Comparison of ENCODE assay signal across 6 cellular contexts in the genomic region with DNA sequence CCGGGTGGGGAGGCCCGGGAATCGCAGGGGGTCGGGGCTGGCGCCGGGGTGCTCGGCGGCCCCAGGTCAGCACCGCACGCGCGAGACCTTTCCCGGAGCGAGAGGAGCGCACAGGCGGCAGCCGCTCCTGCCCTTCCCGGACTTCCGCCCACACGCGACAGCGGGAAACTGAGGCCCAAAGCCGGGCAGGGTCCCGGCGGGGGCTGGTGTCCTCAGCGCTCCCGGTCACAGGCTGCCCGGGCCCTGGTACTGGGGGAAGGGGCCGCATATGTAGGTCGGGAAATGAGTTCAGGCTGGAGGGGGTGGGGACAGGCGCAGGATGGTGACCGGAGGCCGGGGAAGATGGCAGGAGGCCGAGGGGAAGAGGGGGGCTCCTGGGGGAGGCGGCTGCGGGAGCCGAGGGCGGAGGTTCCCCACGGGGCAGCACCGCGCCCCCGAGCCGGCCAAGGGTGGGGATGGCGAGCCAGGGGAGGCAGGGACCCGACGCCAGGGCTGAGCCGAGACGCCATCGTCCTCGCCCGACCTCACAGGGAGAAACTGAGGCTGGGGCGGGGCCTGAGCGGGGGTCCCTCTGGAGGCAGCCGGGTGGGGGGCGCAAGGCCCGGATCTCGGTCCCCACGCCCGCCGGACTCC. TPM values are rescaled to one million over a fixed set of nuclear protein-coding genes. Genes with fewer than 3 reads are reported as not detected.
DNase-seq lines count a peak whose midpoint lies in the region; ATAC-seq and TF ChIP-seq lines count a peak whose summit lies in the region.

No MANE protein-coding gene starts in this region.

- no peaks in the 10 kb centered on the region for H3K9me3 ChIP-seq in SK-N-SH

- WGBS in SK-N-SH (ENCODE audit: low lambda C conversion rate): 2% methylated on average over 9 of the region's 60 CpGs

- peaks cover 5 to 28% of the 10 kb centered on the region in 2 experiments; a peak in 2 of 4 replicates for H3K4me1 ChIP-seq in SK-N-SH (ENCODE audit: control insufficient read depth in 1 of 2, insufficient read depth in 2 of 2, low read depth in 1 of 2, low read length in 1 of 2)

- TF ChIP-seq RAD21 in SK-N-SH (IDR thresholded peaks at IDR 0.05; ENCODE audit: low read length): no peak

- DNase-seq in SK-N-SH: peak; percentile 81
- no peak for DNase-seq in fibroblast of pulmonary artery (ENCODE audit: low read depth)
- DNase-seq in NCI-H1436 treated with DMSO at 0.1 percent for 48 hours (lab: John Stamatoyannopoulos, UW): no peak

- no peak for TF ChIP-seq CTCF in SK-N-SH (IDR thresholded peaks at IDR 0.05)
- no peak for TF ChIP-seq CTCF in fibroblast of pulmonary artery (IDR thresholded peaks at IDR 0.05; ENCODE audit: low read length, missing control alignments)

- H3K27me3 ChIP-seq in SK-N-SH (ENCODE audit: insufficient read depth): no peaks in the 10 kb centered on the region

- POLR2A ChIA-PET in SK-N-SH (lab: Yijun Ruan, JAX): interaction anchor here (1.3 to 1.6 kb wide), 2 partner anchors 11 to 32 kb away, joined by 6 to 11 read pairs; a partner anchor contains a TSS

- H3F3A ChIP-seq in SK-N-SH (replicated peaks; ENCODE audit: insufficient read depth): peaks cover 34% of the 10 kb centered on the region

- TF ChIP-seq EP300 in SK-N-SH (IDR thresholded peaks at IDR 0.05; ENCODE audit: borderline replicate concordance in 1 of 2, low read depth in 1 of 2, low read length in 1 of 2): no peak

- H3K79me2 ChIP-seq in SK-N-SH (ENCODE audit: insufficient read depth): peaks cover 24% of the 10 kb centered on the region

- peak overlapping the region; percentile 66 for H3K9ac ChIP-seq in SK-N-SH

- peak overlapping the region; percentile 97 for H3K4me2 ChIP-seq in SK-N-SH

- H3K36me3 ChIP-seq in SK-N-SH (replicated peaks in 1 of 2; ENCODE audit: control insufficient read depth in 1 of 2, insufficient read depth in 2 of 2, low read length in 1 of 2): peaks cover 0 to 31% of the 10 kb centered on the region in 2 experiments

- H3K9me2 ChIP-seq in SK-N-SH: no peaks in the 10 kb centered on the region

- peak overlapping the region; percentile 74 to 87 for H3K4me3 ChIP-seq in SK-N-SH (ENCODE audit: low read depth in 2 of 2, low read length in 1 of 2)
- H3K4me3 ChIP-seq in fibroblast of pulmonary artery (replicated peaks; ENCODE audit: low read depth, low read length): peak overlapping the region; percentile 69

- ATAC-seq in SK-N-SH treated with all-trans-retinoic acid at 6 μM for 48 hours (no peak), GM19452 (IDR thresholded peaks at IDR 0.05; ENCODE audit: unreplicated experiment) (no peak)

- CTCF ChIA-PET in SK-N-SH (lab: Yijun Ruan, JAX): interaction anchor here (1.1 to 5.7 kb wide), 3 partner anchors 11 to 29 kb away, joined by 3 to 82 read pairs (median 4); no protein-coding TSS in a partner anchor

- H3K27ac ChIP-seq in SK-N-SH (ENCODE audit: low read depth in 2 of 2, low read length in 1 of 2) (peak overlapping the region; percentile 38 to 88; a peak in 3 of 4 replicates), temporal lobe (ENCODE audit: low read depth, low read length) (peak overlapping the region; percentile 27)

- H4K20me1 ChIP-seq in SK-N-SH (ENCODE audit: insufficient read depth): peaks cover 18% of the 10 kb centered on the region

- no peak overlapping the region for H2AFZ ChIP-seq in SK-N-SH (ENCODE audit: low read depth)

TF ChIP-seq in SK-N-SH, 30 proteins besides CTCF, POLR2A, EP300 and RAD21:
- no peak for TF ChIP-seq TAF1 (IDR thresholded peaks at IDR 0.05; ENCODE audit: borderline replicate concordance, low read depth, low read length)
- peak; percentile 73 for TF ChIP-seq YY1 (IDR thresholded peaks at IDR 0.05; ENCODE audit: low read depth)

TF ChIP-seq in SK-N-SH treated with all-trans-retinoic acid at 6 μM for 48 hours, 23 proteins besides CTCF, POLR2A, EP300 and RAD21:
- TF ChIP-seq, protein P1, sequence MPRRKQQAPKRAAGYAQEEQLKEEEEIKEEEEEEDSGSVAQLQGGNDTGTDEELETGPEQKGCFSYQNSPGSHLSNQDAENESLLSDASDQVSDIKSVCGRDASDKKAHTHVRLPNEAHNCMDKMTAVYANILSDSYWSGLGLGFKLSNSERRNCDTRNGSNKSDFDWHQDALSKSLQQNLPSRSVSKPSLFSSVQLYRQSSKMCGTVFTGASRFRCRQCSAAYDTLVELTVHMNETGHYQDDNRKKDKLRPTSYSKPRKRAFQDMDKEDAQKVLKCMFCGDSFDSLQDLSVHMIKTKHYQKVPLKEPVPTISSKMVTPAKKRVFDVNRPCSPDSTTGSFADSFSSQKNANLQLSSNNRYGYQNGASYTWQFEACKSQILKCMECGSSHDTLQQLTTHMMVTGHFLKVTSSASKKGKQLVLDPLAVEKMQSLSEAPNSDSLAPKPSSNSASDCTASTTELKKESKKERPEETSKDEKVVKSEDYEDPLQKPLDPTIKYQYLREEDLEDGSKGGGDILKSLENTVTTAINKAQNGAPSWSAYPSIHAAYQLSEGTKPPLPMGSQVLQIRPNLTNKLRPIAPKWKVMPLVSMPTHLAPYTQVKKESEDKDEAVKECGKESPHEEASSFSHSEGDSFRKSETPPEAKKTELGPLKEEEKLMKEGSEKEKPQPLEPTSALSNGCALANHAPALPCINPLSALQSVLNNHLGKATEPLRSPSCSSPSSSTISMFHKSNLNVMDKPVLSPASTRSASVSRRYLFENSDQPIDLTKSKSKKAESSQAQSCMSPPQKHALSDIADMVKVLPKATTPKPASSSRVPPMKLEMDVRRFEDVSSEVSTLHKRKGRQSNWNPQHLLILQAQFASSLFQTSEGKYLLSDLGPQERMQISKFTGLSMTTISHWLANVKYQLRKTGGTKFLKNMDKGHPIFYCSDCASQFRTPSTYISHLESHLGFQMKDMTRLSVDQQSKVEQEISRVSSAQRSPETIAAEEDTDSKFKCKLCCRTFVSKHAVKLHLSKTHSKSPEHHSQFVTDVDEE (CRISPR knock-in tag; IDR thresholded peaks at IDR 0.05): no peak
- no peak for TF ChIP-seq TCF4 (CRISPR knock-in tag; IDR thresholded peaks at IDR 0.05; ENCODE audit: borderline replicate concordance)
- no peak for TF ChIP-seq ZNF8 (CRISPR knock-in tag; IDR thresholded peaks at IDR 0.05)
- TF ChIP-seq ESRRG (CRISPR knock-in tag; IDR thresholded peaks at IDR 0.05): no peak
- TF ChIP-seq RARB (CRISPR knock-in tag; IDR thresholded peaks at IDR 0.05): no peak
- TF ChIP-seq PPARA (CRISPR knock-in tag; IDR thresholded peaks at IDR 0.05; ENCODE audit: borderline replicate concordance): no peak
- no peak for TF ChIP-seq OSR1 (CRISPR knock-in tag; IDR thresholded peaks at IDR 0.05)
- TF ChIP-seq BACH2 (CRISPR knock-in tag; IDR thresholded peaks at IDR 0.05; ENCODE audit: borderline replicate concordance): no peak
- no peak for TF ChIP-seq ARNTL (CRISPR knock-in tag; IDR thresholded peaks at IDR 0.05; ENCODE audit: borderline replicate concordance, low read depth)
- TF ChIP-seq GLIS3 (CRISPR knock-in tag; IDR thresholded peaks at IDR 0.05): no peak
- TF ChIP-seq ZFP3 (CRISPR knock-in tag; IDR thresholded peaks at IDR 0.05): no peak
- no peak for TF ChIP-seq ZNF70 (CRISPR knock-in tag; IDR thresholded peaks at IDR 0.05)
- no peak for TF ChIP-seq ZC3H10 (CRISPR knock-in tag; IDR thresholded peaks at IDR 0.05)

RNA-seq across cellular contexts. Expression of a gene that starts 0.7 kb away (rescaled TPM):
- polyA plus RNA-seq in SK-N-SH (2012; rRNA removed): 4.8 and 5.1 TPM in 2 replicates
- 1.6 and 3.5 TPM in 2 replicates for polyA plus RNA-seq in SK-N-SH (2012; cell fraction: cytosol; rRNA removed)
- 25.2 and 37.7 TPM in 2 replicates for polyA plus RNA-seq in SK-N-SH (2012; cell fraction: nucleus; rRNA removed)
- total RNA-seq in temporal lobe: 6.4 TPM

RNA-seq across cellular contexts. Expression of a gene that starts 4.4 kb away (rescaled TPM):
- 133 and 226 TPM in 2 replicates for polyA plus RNA-seq in SK-N-SH (2012; rRNA removed)
- polyA plus RNA-seq in SK-N-SH (2012; cell fraction: cytosol; rRNA removed): 114 and 155 TPM in 2 replicates
- 81.6 and 162 TPM in 2 replicates for polyA plus RNA-seq in SK-N-SH (2012; cell fraction: nucleus; rRNA removed)
- total RNA-seq in temporal lobe: 27.5 TPM

RNA-seq across cellular contexts. Expression of a gene that starts 11.2 kb away (rescaled TPM):
- 8.2 and 13.9 TPM in 2 replicates for polyA plus RNA-seq in SK-N-SH (2012; rRNA removed)
- polyA plus RNA-seq in SK-N-SH (2012; cell fraction: cytosol; rRNA removed): 6.8 and 9.9 TPM in 2 replicates
- polyA plus RNA-seq in SK-N-SH (2012; cell fraction: nucleus; rRNA removed): 53.9 and 79.1 TPM in 2 replicates
- 22.6 TPM for total RNA-seq in temporal lobe

RNA-seq across cellular contexts. Expression of a gene that starts 31.6 kb away (rescaled TPM):
- polyA plus RNA-seq in SK-N-SH (2012; rRNA removed): 53.5 and 55.5 TPM in 2 replicates
- 27.7 and 37.8 TPM in 2 replicates for polyA plus RNA-seq in SK-N-SH (2012; cell fraction: cytosol; rRNA removed)
- 173 and 201 TPM in 2 replicates for polyA plus RNA-seq in SK-N-SH (2012; cell fraction: nucleus; rRNA removed)
- total RNA-seq in temporal lobe: 30.0 TPM

RNA-seq across cellular contexts. Expression of a gene that starts 32.0 kb away (rescaled TPM):
- polyA plus RNA-seq in SK-N-SH (2012; rRNA removed): 762 and 857 TPM in 2 replicates
- polyA plus RNA-seq in SK-N-SH (2012; cell fraction: cytosol; rRNA removed): 628 and 677 TPM in 2 replicates
- polyA plus RNA-seq in SK-N-SH (2012; cell fraction: nucleus; rRNA removed): 2,521 and 3,638 TPM in 2 replicates
- 289 TPM for total RNA-seq in temporal lobe
